19 cellular contexts compared by ENCODE assay signal in genomic region chr1:198246331-198246730, GRCh38.
A peak's percentile ranks its signal among the peaks of the same experiment; 100 is the strongest.
DNase-seq lines count a peak whose midpoint lies in the region; ATAC-seq and TF ChIP-seq lines count a peak whose summit lies in the region.
"Had no signal": no experiment of that assay in that cellular context is flagged by ENCODE, and none has a peak within 500 bp of the region (broad histone marks: within the 10 kb centered on the region; RNA-seq: fewer than 3 reads in every experiment).

No MANE protein-coding gene starts in this region.

- CTCF ChIA-PET in HEK293T (lab: Yijun Ruan, JAX) = interaction anchor here (0.5 kb wide), 1 partner anchor 328 kb away, joined by 4 read pairs; no protein-coding TSS in a partner anchor

- intact Hi-C loops in left cardiac atrium (cut with DNase I) (no loop called here), left ventricle myocardium inferior (cut with micrococcal nuclease) (no loop called here)

- DNase-seq in left cardiac atrium (no peak), left ventricle myocardium inferior (no peak), HEK293T (ENCODE audit: extremely low spot score) (no peak), cerebellum (ENCODE audit: low spot score) (peak; percentile 63), retina (peak; percentile 92)
- DNase-seq in activated CD4-positive, alpha-beta T cell treated with anti-CD3 and anti-CD28 coated beads, Interleukin-2, amount 50 U/mL, for 48 hours = no peak
- DNase-seq: BE2C; EL; HFFc6; KG1; NCI-H1092; NCI-H1436; NCI-H187 treated with DMSO at 0.1 percent for 48 hours; NCI-H2107; NCI-H446 treated with DMSO at 0.1 percent for 48 hours; NCI-H526 treated with DMSO at 0.1 percent for 48 hours; NK-92 treated with Interleukin-12 subunit alpha and Interleukin-12 subunit beta, amount 100 ng/mL, for 24 hours had no signal

- no peaks in the 10 kb centered on the region for H3K36me3 ChIP-seq in left ventricle myocardium inferior
- H3K36me3 ChIP-seq: BE2C had no signal

- no peaks in the 10 kb centered on the region for H3K27me3 ChIP-seq in left ventricle myocardium inferior (ENCODE audit: low read depth)
- H3K27me3 ChIP-seq: BE2C had no signal

- H3K9me3 ChIP-seq in left ventricle myocardium inferior (replicated peaks) = no peaks in the 10 kb centered on the region
- H3K9me3 ChIP-seq: BE2C had no signal

- no peak for TF ChIP-seq CTCF in left ventricle myocardium inferior (IDR thresholded peaks at IDR 0.05; ENCODE audit: borderline replicate concordance)

- no peak overlapping the region for H3K27ac ChIP-seq in left ventricle myocardium inferior (replicated peaks)

- POLR2A ChIA-PET in HEK293T (lab: Yijun Ruan, JAX) = no interaction called here

- ATAC-seq in left cardiac atrium = peak; percentile 67 to 91
- no peak for ATAC-seq in HG02870 (IDR thresholded peaks at IDR 0.05; ENCODE audit: unreplicated experiment)
- ATAC-seq: Panc1 had no signal

- no peak overlapping the region for H3K4me3 ChIP-seq in left ventricle myocardium inferior

- peaks cover 60% of the 10 kb centered on the region for H3K4me1 ChIP-seq in left ventricle myocardium inferior
- H3K4me1 ChIP-seq: BE2C had no signal

TF ChIP-seq in HEK293T, 16 proteins besides CTCF, POLR2A, EP300 and RAD21:
- 0 out of 2 replicates have a peak, but pooled peaks have one; percentile 14 for TF ChIP-seq PKNOX1 (IDR thresholded peaks at IDR 0.05)
- no peak for TF ChIP-seq ELF4 (IDR thresholded peaks at IDR 0.05)
- TF ChIP-seq HDGF (IDR thresholded peaks at IDR 0.05; ENCODE audit: borderline replicate concordance) = no peak
- TF ChIP-seq NFRKB (IDR thresholded peaks at IDR 0.05) = no peak

Comparison
In these comparisons a context has a peak if more than half of its experiments do, and no peak if none do; other contexts are left out.
1. DNase-seq: peak in cerebellum (single experiment) and retina (single experiment); none in left cardiac atrium (single experiment), left ventricle myocardium inferior (single experiment), HEK293T (single experiment) and activated CD4-positive, alpha-beta T cell treated with anti-CD3 and anti-CD28 coated beads, Interleukin-2, amount 50 U/mL, for 48 hours (0 of 2).